32 cellular contexts compared by ENCODE assay signal in the genomic region with DNA sequence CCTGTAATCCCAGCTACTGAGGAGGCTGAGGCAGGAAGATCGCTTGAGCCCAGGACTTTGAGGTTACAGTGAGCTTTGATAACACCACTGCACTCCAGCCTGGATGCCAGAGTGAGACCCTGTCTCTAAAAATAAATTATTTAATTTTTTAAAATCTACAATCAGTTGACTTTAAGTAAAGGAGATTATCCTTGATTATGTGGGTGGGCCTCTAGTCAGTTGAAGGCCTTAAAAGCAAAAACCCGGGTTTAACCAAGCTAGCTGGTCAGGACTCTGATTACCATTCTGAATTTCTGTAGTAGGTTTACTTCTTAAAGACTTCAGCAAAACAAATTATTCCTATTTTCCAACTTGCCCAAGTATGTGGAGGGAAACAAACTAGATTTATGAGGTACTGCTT. TPM values are rescaled to one million over a fixed set of nuclear protein-coding genes. Genes with fewer than 3 reads are reported as not detected.
"Had no signal": no experiment of that assay in that cellular context is flagged by ENCODE, and none has a peak within 500 bp of the region (broad histone marks: within the 10 kb centered on the region; RNA-seq: fewer than 3 reads in every experiment).

No MANE protein-coding gene starts in this region.

- H3K27me3 ChIP-seq: Peyer's patch had no signal

- H3K27me3 Mint-ChIP-seq: activated naive CD4-positive, alpha-beta T cell treated with anti-CD3 and anti-CD28 coated beads, Interleukin-2, amount 50 U/mL, for 24 hours; activated naive CD8-positive, alpha-beta T cell treated with anti-CD3 and anti-CD28 coated beads, Interleukin-2, amount 50 U/mL, for 24 hours; activated T-cell treated with anti-CD3 and anti-CD28 coated beads, Interleukin-2, amount 50 U/mL, for 24 hours had no signal

- H3K27ac Mint-ChIP-seq: activated CD4-positive, alpha-beta memory T cell treated with anti-CD3 and anti-CD28 coated beads, Interleukin-2, amount 10 ng/mL, durations not matched to agents 7 days and 5 days; activated naive CD4-positive, alpha-beta T cell treated with anti-CD3 and anti-CD28 coated beads, Interleukin-2, amount 50 U/mL, for 24 hours; activated naive CD8-positive, alpha-beta T cell treated with anti-CD3 and anti-CD28 coated beads, Interleukin-2, amount 50 U/mL, for 24 hours; activated T-cell treated with anti-CD3 and anti-CD28 coated beads, Interleukin-2, amount 50 U/mL, for 24 hours; activated T-helper 2 cell treated with anti-CD3 and anti-CD28 coated beads, Interferon-gamma antibody, Interleukin-2, Interleukin-4, amounts not matched to agents 10 μg/mL and 5 μg/mL and 100 μg/mL, durations not matched to agents 14 hours and 24 hours and 36 hours; brain had no signal

- H3K36me3 Mint-ChIP-seq: brain had no signal

- H3K9me3 Mint-ChIP-seq: activated naive CD4-positive, alpha-beta T cell treated with anti-CD3 and anti-CD28 coated beads, Interleukin-2, amount 50 U/mL, for 24 hours; activated naive CD8-positive, alpha-beta T cell treated with anti-CD3 and anti-CD28 coated beads, Interleukin-2, amount 50 U/mL, for 24 hours; activated T-cell treated with anti-CD3 and anti-CD28 coated beads, Interleukin-2, amount 50 U/mL, for 24 hours; activated T-helper 2 cell treated with anti-CD3 and anti-CD28 coated beads, Interferon-gamma antibody, Interleukin-2, Interleukin-4, amounts not matched to agents 10 μg/mL and 5 μg/mL and 100 μg/mL, durations not matched to agents 14 hours and 24 hours and 36 hours; brain had no signal

- H3K4me3 ChIP-seq: Peyer's patch had no signal

- H3K27ac ChIP-seq: Peyer's patch, VCaP had no signal

- ATAC-seq: activated naive CD8-positive, alpha-beta T cell treated with anti-CD3 and anti-CD28 coated beads, Interleukin-2, amount 50 U/mL, for 24 hours; Right ventricle myocardium inferior; SK-N-SH treated with all-trans-retinoic acid at 6 μM for 48 hours had no signal

- H3K9me3 ChIP-seq: Peyer's patch had no signal

- DNase-seq: activated CD4-positive, alpha-beta memory T cell treated with anti-CD3 and anti-CD28 coated beads, Interleukin-2, amount 10 ng/mL, durations not matched to agents 7 days and 5 days; activated CD4-positive, alpha-beta T cell treated with anti-CD3 and anti-CD28 coated beads for 1 hour; activated CD4-positive, alpha-beta T cell treated with anti-CD3 and anti-CD28 coated beads for 48 hours; activated CD4-positive, CD25-positive, alpha-beta regulatory T cell; activated gamma-delta T cell; activated naive CD4-positive, alpha-beta T cell treated with Interleukin-2 at 50 U/mL for 16 hours; activated naive CD8-positive, alpha-beta T cell treated with anti-CD3 and anti-CD28 coated beads, Interleukin-2, amount 50 U/mL, for 24 hours; activated T-cell treated with anti-CD3 and anti-CD28 coated beads, Interleukin-2, amount 50 U/mL, for 24 hours; anterior cingulate cortex; caudate nucleus; cerebellar nuclear complex; MM.1S; MV-4-11; NCI-H1092; NCI-H1436 treated with DMSO at 0.1 percent for 48 hours; NCI-H1694 treated with DMSO at 0.1 percent for 48 hours; NCI-H2029; NCI-H345; NCI-H524 treated with DMSO at 0.1 percent for 48 hours; Peyer's patch; RPMI8226; SIG-M5; T-helper 1 cell; T-helper 2 cell; T-helper 9 cell had no signal

- H3K36me3 ChIP-seq: Peyer's patch had no signal

- H3K4me3 Mint-ChIP-seq: activated CD4-positive, alpha-beta memory T cell treated with anti-CD3 and anti-CD28 coated beads, Interleukin-2, amount 10 ng/mL, durations not matched to agents 7 days and 5 days; activated naive CD4-positive, alpha-beta T cell treated with anti-CD3 and anti-CD28 coated beads, Interleukin-2, amount 50 U/mL, for 24 hours; activated naive CD8-positive, alpha-beta T cell treated with anti-CD3 and anti-CD28 coated beads, Interleukin-2, amount 50 U/mL, for 24 hours; activated T-cell treated with anti-CD3 and anti-CD28 coated beads, Interleukin-2, amount 50 U/mL, for 24 hours; brain had no signal

RNA-seq across cellular contexts. Expression of a gene that starts 4.4 kb away (rescaled TPM):
- total RNA-seq: bronchial epithelial cell had no signal
